ENCODE assay signal across 1 cellular context in genomic region chr11:75011872-75012271, GRCh38.
TF ChIP-seq lines count a peak whose summit lies in the region.

No MANE protein-coding gene starts in this region.

TF ChIP-seq in K562, 482 proteins besides CTCF, POLR2A, EP300 and RAD21 (continued from another document):
- TF ChIP-seq, protein P1, sequence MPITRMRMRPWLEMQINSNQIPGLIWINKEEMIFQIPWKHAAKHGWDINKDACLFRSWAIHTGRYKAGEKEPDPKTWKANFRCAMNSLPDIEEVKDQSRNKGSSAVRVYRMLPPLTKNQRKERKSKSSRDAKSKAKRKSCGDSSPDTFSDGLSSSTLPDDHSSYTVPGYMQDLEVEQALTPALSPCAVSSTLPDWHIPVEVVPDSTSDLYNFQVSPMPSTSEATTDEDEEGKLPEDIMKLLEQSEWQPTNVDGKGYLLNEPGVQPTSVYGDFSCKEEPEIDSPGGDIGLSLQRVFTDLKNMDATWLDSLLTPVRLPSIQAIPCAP (CRISPR knock-in tag; IDR thresholded peaks at IDR 0.05; ENCODE audit: borderline replicate concordance), result no peak
- TF ChIP-seq ZNF436 (CRISPR knock-in tag; IDR thresholded peaks at IDR 0.05) (no peak), SRSF7 (optimal IDR thresholded peaks at IDR 0.05; ENCODE audit: low read depth, low read length) (no peak), HNRNPH1 (optimal IDR thresholded peaks at IDR 0.05; ENCODE audit: low read depth, low read length) (no peak), NFE2 (IDR thresholded peaks at IDR 0.05; ENCODE audit: low read depth) (no peak), KDM4B (IDR thresholded peaks at IDR 0.05; ENCODE audit: borderline replicate concordance in 2 of 2, low read depth in 1 of 2) (no peak), MAFG (tag; conservative IDR thresholded peaks at IDR 0.05) (peak; percentile 32; the same call in 1 of the 2 replicates), STAG1 (CRISPR knock-in tag; IDR thresholded peaks at IDR 0.05; ENCODE audit: borderline replicate concordance) (no peak), ZNF316 (IDR thresholded peaks at IDR 0.05) (peak; percentile 48), NCOA6 (IDR thresholded peaks at IDR 0.05) (no peak), CUX1 (CRISPR knock-in tag; IDR thresholded peaks at IDR 0.05) (no peak), ADNP (tag; IDR thresholded peaks at IDR 0.05) (no peak), ZNF79 (CRISPR knock-in tag; IDR thresholded peaks at IDR 0.05; ENCODE audit: low read depth) (no peak), CHD1 (IDR thresholded peaks at IDR 0.05; ENCODE audit: low read length) (no peak), RNF2 (IDR thresholded peaks at IDR 0.05) (no peak), KLF16 (IDR thresholded peaks at IDR 0.05) (no peak), NFE2L1 (tag; IDR thresholded peaks at IDR 0.05; ENCODE audit: borderline replicate concordance, low read depth) (no peak), MEIS2 (IDR thresholded peaks at IDR 0.05; ENCODE audit: partially characterized antibody) (peak; percentile 86), ZNF133 (CRISPR knock-in tag; IDR thresholded peaks at IDR 0.05) (no peak), MTA1 (IDR thresholded peaks at IDR 0.05; ENCODE audit: borderline replicate concordance) (no peak)
- TF ChIP-seq, protein P2, sequence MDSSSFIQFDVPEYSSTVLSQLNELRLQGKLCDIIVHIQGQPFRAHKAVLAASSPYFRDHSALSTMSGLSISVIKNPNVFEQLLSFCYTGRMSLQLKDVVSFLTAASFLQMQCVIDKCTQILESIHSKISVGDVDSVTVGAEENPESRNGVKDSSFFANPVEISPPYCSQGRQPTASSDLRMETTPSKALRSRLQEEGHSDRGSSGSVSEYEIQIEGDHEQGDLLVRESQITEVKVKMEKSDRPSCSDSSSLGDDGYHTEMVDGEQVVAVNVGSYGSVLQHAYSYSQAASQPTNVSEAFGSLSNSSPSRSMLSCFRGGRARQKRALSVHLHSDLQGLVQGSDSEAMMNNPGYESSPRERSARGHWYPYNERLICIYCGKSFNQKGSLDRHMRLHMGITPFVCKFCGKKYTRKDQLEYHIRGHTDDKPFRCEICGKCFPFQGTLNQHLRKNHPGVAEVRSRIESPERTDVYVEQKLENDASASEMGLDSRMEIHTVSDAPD (CRISPR knock-in tag; IDR thresholded peaks at IDR 0.05), result no peak
- TF ChIP-seq, protein P3, sequence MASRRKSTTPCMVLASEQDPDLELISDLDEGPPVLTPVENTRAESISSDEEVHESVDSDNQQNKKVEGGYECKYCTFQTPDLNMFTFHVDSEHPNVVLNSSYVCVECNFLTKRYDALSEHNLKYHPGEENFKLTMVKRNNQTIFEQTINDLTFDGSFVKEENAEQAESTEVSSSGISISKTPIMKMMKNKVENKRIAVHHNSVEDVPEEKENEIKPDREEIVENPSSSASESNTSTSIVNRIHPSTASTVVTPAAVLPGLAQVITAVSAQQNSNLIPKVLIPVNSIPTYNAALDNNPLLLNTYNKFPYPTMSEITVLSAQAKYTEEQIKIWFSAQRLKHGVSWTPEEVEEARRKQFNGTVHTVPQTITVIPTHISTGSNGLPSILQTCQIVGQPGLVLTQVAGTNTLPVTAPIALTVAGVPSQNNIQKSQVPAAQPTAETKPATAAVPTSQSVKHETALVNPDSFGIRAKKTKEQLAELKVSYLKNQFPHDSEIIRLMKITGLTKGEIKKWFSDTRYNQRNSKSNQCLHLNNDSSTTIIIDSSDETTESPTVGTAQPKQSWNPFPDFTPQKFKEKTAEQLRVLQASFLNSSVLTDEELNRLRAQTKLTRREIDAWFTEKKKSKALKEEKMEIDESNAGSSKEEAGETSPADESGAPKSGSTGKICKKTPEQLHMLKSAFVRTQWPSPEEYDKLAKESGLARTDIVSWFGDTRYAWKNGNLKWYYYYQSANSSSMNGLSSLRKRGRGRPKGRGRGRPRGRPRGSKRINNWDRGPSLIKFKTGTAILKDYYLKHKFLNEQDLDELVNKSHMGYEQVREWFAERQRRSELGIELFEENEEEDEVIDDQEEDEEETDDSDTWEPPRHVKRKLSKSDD (conservative IDR thresholded peaks at IDR 0.05; ENCODE audit: low read length), result no peak
- TF ChIP-seq, protein P4, sequence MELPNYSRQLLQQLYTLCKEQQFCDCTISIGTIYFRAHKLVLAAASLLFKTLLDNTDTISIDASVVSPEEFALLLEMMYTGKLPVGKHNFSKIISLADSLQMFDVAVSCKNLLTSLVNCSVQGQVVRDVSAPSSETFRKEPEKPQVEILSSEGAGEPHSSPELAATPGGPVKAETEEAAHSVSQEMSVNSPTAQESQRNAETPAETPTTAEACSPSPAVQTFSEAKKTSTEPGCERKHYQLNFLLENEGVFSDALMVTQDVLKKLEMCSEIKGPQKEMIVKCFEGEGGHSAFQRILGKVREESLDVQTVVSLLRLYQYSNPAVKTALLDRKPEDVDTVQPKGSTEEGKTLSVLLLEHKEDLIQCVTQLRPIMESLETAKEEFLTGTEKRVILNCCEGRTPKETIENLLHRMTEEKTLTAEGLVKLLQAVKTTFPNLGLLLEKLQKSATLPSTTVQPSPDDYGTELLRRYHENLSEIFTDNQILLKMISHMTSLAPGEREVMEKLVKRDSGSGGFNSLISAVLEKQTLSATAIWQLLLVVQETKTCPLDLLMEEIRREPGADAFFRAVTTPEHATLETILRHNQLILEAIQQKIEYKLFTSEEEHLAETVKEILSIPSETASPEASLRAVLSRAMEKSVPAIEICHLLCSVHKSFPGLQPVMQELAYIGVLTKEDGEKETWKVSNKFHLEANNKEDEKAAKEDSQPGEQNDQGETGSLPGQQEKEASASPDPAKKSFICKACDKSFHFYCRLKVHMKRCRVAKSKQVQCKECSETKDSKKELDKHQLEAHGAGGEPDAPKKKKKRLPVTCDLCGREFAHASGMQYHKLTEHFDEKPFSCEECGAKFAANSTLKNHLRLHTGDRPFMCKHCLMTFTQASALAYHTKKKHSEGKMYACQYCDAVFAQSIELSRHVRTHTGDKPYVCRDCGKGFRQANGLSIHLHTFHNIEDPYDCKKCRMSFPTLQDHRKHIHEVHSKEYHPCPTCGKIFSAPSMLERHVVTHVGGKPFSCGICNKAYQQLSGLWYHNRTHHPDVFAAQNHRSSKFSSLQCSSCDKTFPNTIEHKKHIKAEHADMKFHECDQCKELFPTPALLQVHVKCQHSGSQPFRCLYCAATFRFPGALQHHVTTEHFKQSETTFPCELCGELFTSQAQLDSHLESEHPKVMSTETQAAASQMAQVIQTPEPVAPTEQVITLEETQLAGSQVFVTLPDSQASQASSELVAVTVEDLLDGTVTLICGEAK (IDR thresholded peaks at IDR 0.05), result no peak
- TF ChIP-seq, protein P4 (CRISPR knock-in tag; IDR thresholded peaks at IDR 0.05), result no peak
- TF ChIP-seq, protein P5, sequence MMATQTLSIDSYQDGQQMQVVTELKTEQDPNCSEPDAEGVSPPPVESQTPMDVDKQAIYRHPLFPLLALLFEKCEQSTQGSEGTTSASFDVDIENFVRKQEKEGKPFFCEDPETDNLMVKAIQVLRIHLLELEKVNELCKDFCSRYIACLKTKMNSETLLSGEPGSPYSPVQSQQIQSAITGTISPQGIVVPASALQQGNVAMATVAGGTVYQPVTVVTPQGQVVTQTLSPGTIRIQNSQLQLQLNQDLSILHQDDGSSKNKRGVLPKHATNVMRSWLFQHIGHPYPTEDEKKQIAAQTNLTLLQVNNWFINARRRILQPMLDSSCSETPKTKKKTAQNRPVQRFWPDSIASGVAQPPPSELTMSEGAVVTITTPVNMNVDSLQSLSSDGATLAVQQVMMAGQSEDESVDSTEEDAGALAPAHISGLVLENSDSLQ (IDR thresholded peaks at IDR 0.05), result peak; percentile 71
TF ChIP-seq in K562: peak in this region for 5.
